ENCODE assay signal across 15 cellular contexts in genomic region chr5:124061663-124062062, GRCh38.
DNase-seq lines count a peak whose midpoint lies in the region; ATAC-seq and TF ChIP-seq lines count a peak whose summit lies in the region.
"Had no signal": no experiment of that assay in that cellular context is flagged by ENCODE, and none has a peak within 500 bp of the region (broad histone marks: within the 10 kb centered on the region; RNA-seq: fewer than 3 reads in every experiment).

No MANE protein-coding gene starts in this region.

- H2AFZ ChIP-seq in GM23338 = no peak overlapping the region
- H2AFZ ChIP-seq: parathyroid adenoma had no signal

- H3K27ac Mint-ChIP-seq in GM23338 = no peak overlapping the region

- no peaks in the 10 kb centered on the region for H3K79me2 ChIP-seq in GM23338 (replicated peaks; ENCODE audit: insufficient read depth)
- H3K79me2 ChIP-seq: parathyroid adenoma had no signal

- H3K9me3 ChIP-seq in uterus = no peaks in the 10 kb centered on the region
- H3K9me3 ChIP-seq: tibial artery had no signal

- no peak for TF ChIP-seq CTCF in fibroblast of the aortic adventitia (IDR thresholded peaks at IDR 0.05; ENCODE audit: insufficient read depth, low read length)
- TF ChIP-seq CTCF in uterus (IDR thresholded peaks at IDR 0.05) = no peak
- TF ChIP-seq CTCF in GM23338 (conservative IDR thresholded peaks at IDR 0.05; ENCODE audit: low read depth in 2 of 2) = no peak

- DNase-seq in NCI-H748 (lab: John Stamatoyannopoulos, UW; ENCODE audit: unreplicated experiment) (peak; percentile 46), NCI-H748 treated with DMSO at 0.1 percent for 48 hours (lab: John Stamatoyannopoulos, UW) (no peak), NCI-H69 (lab: John Stamatoyannopoulos, UW) (peak; percentile 96), fibroblast of the aortic adventitia (ENCODE audit: low read depth) (peak; percentile 61), uterus (peak; percentile 24 to 59), GM23338 (ENCODE audit: low spot score) (no peak)
- DNase-seq: 8988T; activated T-cell treated with anti-CD3 and anti-CD28 coated beads, Interleukin-2, amount 50 U/mL, for 4 hours; glutamatergic neuron had no signal

- H3K27ac ChIP-seq in uterus = no peak overlapping the region
- no peak overlapping the region for H3K27ac ChIP-seq in GM23338 (ENCODE audit: low read depth)
- H3K27ac ChIP-seq: KMS-11, parathyroid adenoma, tibial artery had no signal

- no peaks in the 10 kb centered on the region for H3K27me3 Mint-ChIP-seq in GM23338 (ENCODE audit: insufficient read depth, low read depth, poor library complexity)
- H3K27me3 Mint-ChIP-seq: central memory CD8-positive, alpha-beta T cell had no signal

- peaks cover 20% of the 10 kb centered on the region for H3K9me2 ChIP-seq in GM23338 (ENCODE audit: insufficient read depth)

- no peak overlapping the region for H3K4me3 Mint-ChIP-seq in GM23338
- H3K4me3 Mint-ChIP-seq: activated T-cell treated with anti-CD3 and anti-CD28 coated beads, Interleukin-2, amount 50 U/mL, for 4 hours; central memory CD8-positive, alpha-beta T cell had no signal

- H3K9me3 Mint-ChIP-seq in GM23338 = peaks cover 2% of the 10 kb centered on the region; the same call in 1 of the 3 replicates

- TF ChIP-seq POLR2A in uterus (IDR thresholded peaks at IDR 0.05) (no peak), GM18505 (IDR thresholded peaks at IDR 0.05; ENCODE audit: borderline replicate concordance, extremely low read depth, insufficient read depth, insufficient read length) (no peak)

- H3K4me1 ChIP-seq in uterus (no peaks in the 10 kb centered on the region), GM23338 (ENCODE audit: insufficient read depth) (no peaks in the 10 kb centered on the region)

- H3K4me2 ChIP-seq in GM23338 = no peak overlapping the region
- H3K4me2 ChIP-seq: KMS-11 had no signal

- intact Hi-C loops in uterus (cut with DNase I; ENCODE audit: low total_unique reads) = no loop called here

- H3K4me3 ChIP-seq in fibroblast of the aortic adventitia (ENCODE audit: low read depth, low read length) = no peak overlapping the region
- no peak overlapping the region for H3K4me3 ChIP-seq in uterus
- no peak overlapping the region for H3K4me3 ChIP-seq in GM23338
- H3K4me3 ChIP-seq: tibial artery had no signal

- H3K36me3 ChIP-seq in uterus (no peaks in the 10 kb centered on the region), GM23338 (ENCODE audit: insufficient read depth) (no peaks in the 10 kb centered on the region)
- H3K36me3 ChIP-seq: tibial artery had no signal

- no peaks in the 10 kb centered on the region; the same call in 2 of the 3 replicates for H3K36me3 Mint-ChIP-seq in GM23338 (ENCODE audit: low read depth)

- ATAC-seq in GM18505 (IDR thresholded peaks at IDR 0.05; ENCODE audit: unreplicated experiment) = no peak
- no peak for ATAC-seq in GM23338
- no peak for ATAC-seq in HG03108 (IDR thresholded peaks at IDR 0.05; ENCODE audit: unreplicated experiment)
- ATAC-seq: activated T-cell treated with anti-CD3 and anti-CD28 coated beads, Interleukin-2, amount 50 U/mL, for 4 hours had no signal

- no peaks in the 10 kb centered on the region for H3F3A ChIP-seq in GM23338 (replicated peaks; ENCODE audit: low read depth)

- H3K27me3 ChIP-seq in uterus = no peaks in the 10 kb centered on the region
- no peaks in the 10 kb centered on the region for H3K27me3 ChIP-seq in GM23338 (ENCODE audit: insufficient read depth)
- H3K27me3 ChIP-seq: tibial artery had no signal

- H3K4me1 Mint-ChIP-seq in GM23338 = no peaks in the 10 kb centered on the region
- H3K4me1 Mint-ChIP-seq: central memory CD8-positive, alpha-beta T cell had no signal

- no peaks in the 10 kb centered on the region for H4K20me1 ChIP-seq in GM23338 (replicated peaks; ENCODE audit: insufficient read depth)

TF ChIP-seq in GM23338, 12 proteins besides CTCF, POLR2A, EP300 and RAD21 (continues in another document):
- TF ChIP-seq ZNF331 (CRISPR knock-in tag; IDR thresholded peaks at IDR 0.05; ENCODE audit: low read depth) = no peak
- TF ChIP-seq EZH2phosphoT487 (IDR thresholded peaks at IDR 0.05; ENCODE audit: unreplicated experiment) = no peak
- TF ChIP-seq NANOG (IDR thresholded peaks at IDR 0.05; ENCODE audit: borderline replicate concordance) = no peak
- TF ChIP-seq STAT1 (IDR thresholded peaks at IDR 0.05; ENCODE audit: unreplicated experiment) = no peak
- TF ChIP-seq ZNF114 (CRISPR knock-in tag; IDR thresholded peaks at IDR 0.05) = no peak
- no peak for TF ChIP-seq JUNB (IDR thresholded peaks at IDR 0.05; ENCODE audit: unreplicated experiment)
- no peak for TF ChIP-seq POLR2AphosphoS5 (IDR thresholded peaks at IDR 0.05; ENCODE audit: low read depth)
- TF ChIP-seq ZNF462 (CRISPR knock-in tag; IDR thresholded peaks at IDR 0.05) = no peak
- no peak for TF ChIP-seq CREB1 (CRISPR knock-in tag; IDR thresholded peaks at IDR 0.05; ENCODE audit: low read depth)

Comparison
In these comparisons a context has a peak if more than half of its experiments do, and no peak if none do; other contexts are left out.
1. DNase-seq: peak in NCI-H748 (single experiment), NCI-H69 (single experiment), fibroblast of the aortic adventitia (single experiment) and uterus (2 of 2); none in NCI-H748 treated with DMSO at 0.1 percent for 48 hours (single experiment) and GM23338 (single experiment).